Comparison of ENCODE assay signal across 8 cellular contexts in genomic region chr1:117001254-117001927, GRCh38. TPM values are rescaled to one million over a fixed set of nuclear protein-coding genes. Genes with fewer than 3 reads are reported as not detected.
DNase-seq lines count a peak whose midpoint lies in the region; ATAC-seq and TF ChIP-seq lines count a peak whose summit lies in the region.

A gene with protein sequence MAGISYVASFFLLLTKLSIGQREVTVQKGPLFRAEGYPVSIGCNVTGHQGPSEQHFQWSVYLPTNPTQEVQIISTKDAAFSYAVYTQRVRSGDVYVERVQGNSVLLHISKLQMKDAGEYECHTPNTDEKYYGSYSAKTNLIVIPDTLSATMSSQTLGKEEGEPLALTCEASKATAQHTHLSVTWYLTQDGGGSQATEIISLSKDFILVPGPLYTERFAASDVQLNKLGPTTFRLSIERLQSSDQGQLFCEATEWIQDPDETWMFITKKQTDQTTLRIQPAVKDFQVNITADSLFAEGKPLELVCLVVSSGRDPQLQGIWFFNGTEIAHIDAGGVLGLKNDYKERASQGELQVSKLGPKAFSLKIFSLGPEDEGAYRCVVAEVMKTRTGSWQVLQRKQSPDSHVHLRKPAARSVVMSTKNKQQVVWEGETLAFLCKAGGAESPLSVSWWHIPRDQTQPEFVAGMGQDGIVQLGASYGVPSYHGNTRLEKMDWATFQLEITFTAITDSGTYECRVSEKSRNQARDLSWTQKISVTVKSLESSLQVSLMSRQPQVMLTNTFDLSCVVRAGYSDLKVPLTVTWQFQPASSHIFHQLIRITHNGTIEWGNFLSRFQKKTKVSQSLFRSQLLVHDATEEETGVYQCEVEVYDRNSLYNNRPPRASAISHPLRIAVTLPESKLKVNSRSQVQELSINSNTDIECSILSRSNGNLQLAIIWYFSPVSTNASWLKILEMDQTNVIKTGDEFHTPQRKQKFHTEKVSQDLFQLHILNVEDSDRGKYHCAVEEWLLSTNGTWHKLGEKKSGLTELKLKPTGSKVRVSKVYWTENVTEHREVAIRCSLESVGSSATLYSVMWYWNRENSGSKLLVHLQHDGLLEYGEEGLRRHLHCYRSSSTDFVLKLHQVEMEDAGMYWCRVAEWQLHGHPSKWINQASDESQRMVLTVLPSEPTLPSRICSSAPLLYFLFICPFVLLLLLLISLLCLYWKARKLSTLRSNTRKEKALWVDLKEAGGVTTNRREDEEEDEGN (plus strand): TSS chr1:117001760. CDS start chr1:117001818, 58 bp downstream.

- ATAC-seq in HG03095 (IDR thresholded peaks at IDR 0.05; ENCODE audit: unreplicated experiment) (peak; percentile 92), right cardiac atrium (no peak)
- peak; percentile 81 for ATAC-seq in activated CD8-positive, alpha-beta T cell treated with anti-CD3 and anti-CD28 coated beads, Interleukin-2, amount 10 ng/mL, durations not matched to agents 7 days and 5 days

- peak within 1 kb of the TSS; percentile 91 for H3K27ac Mint-ChIP-seq in activated CD8-positive, alpha-beta T cell treated with anti-CD3 and anti-CD28 coated beads, Interleukin-2, amount 10 ng/mL, durations not matched to agents 7 days and 5 days

- no peaks in the 10 kb centered on the region for H3K27me3 ChIP-seq in right cardiac atrium (ENCODE audit: control insufficient read depth, insufficient read depth)

- no peaks in the 10 kb centered on the region for H3K4me1 ChIP-seq in right cardiac atrium (ENCODE audit: control insufficient read depth, insufficient read depth, low read length)

- H3K27me3 Mint-ChIP-seq in activated CD8-positive, alpha-beta T cell treated with anti-CD3 and anti-CD28 coated beads, Interleukin-2, amount 10 ng/mL, durations not matched to agents 7 days and 5 days (ENCODE audit: low read depth), result no peaks in the 10 kb centered on the region

- POLR2A ChIA-PET in activated CD8-positive, alpha-beta T cell treated with anti-CD3 and anti-CD28 coated beads, Interleukin-2, amount 10 ng/mL, durations not matched to agents 7 days and 5 days (lab: Charles Lee), result interaction anchor here (0.6 to 2.3 kb wide), 11 partner anchors 14 to 239 kb away, joined by 3 to 13 read pairs (median 3); partner anchors contain the start of gene TTF2

- H3K9me3 ChIP-seq in right cardiac atrium (ENCODE audit: control insufficient read depth, low read length), result no peaks in the 10 kb centered on the region

- H3K4me1 Mint-ChIP-seq in activated CD8-positive, alpha-beta T cell treated with anti-CD3 and anti-CD28 coated beads, Interleukin-2, amount 10 ng/mL, durations not matched to agents 7 days and 5 days (ENCODE audit: low read depth), result peaks cover 60% of the 10 kb centered on the region

- H3K9me3 Mint-ChIP-seq in activated CD8-positive, alpha-beta T cell treated with anti-CD3 and anti-CD28 coated beads, Interleukin-2, amount 10 ng/mL, durations not matched to agents 7 days and 5 days (ENCODE audit: insufficient read depth), result no peaks in the 10 kb centered on the region

- DNase-seq in stimulated activated CD4-positive, alpha-beta T cell treated with anti-CD3 and anti-CD28 coated beads, Interleukin-15, amount 100 ng/mL, for 24 hours, result peak; percentile 46
- DNase-seq in stimulated activated CD4-positive, alpha-beta T cell treated with anti-CD3 and anti-CD28 coated beads, Interleukin-4, amount 100 ng/mL, for 1 hour, result no peak
- peak; percentile 51 for DNase-seq in activated CD8-positive, alpha-beta T cell treated with anti-CD3 and anti-CD28 coated beads, Interleukin-2, amount 10 ng/mL, durations not matched to agents 7 days and 5 days
- DNase-seq in erythroblast (lab: John Stamatoyannopoulos, UW) (no peak), cerebellar cortex (ENCODE audit: low spot score) (no peak), right cardiac atrium (no peak), NCI-H128 (lab: John Stamatoyannopoulos, UW; ENCODE audit: unreplicated experiment) (no peak)

- no peak for TF ChIP-seq POLR2A in erythroblast (IDR thresholded peaks at IDR 0.05; ENCODE audit: low read length)

- WGBS in right cardiac atrium, result 85% methylated on average over 3 of the region's 3 CpGs

- H3K4me3 Mint-ChIP-seq in activated CD8-positive, alpha-beta T cell treated with anti-CD3 and anti-CD28 coated beads, Interleukin-2, amount 10 ng/mL, durations not matched to agents 7 days and 5 days, result peak within 1 kb of the TSS; percentile 70

- no peak within 1 kb of the TSS for H3K27ac ChIP-seq in right cardiac atrium (ENCODE audit: low read length)

- intact Hi-C loops in right cardiac atrium (cut with DNase I), result no loop called here

- H3K4me3 ChIP-seq in right cardiac atrium (ENCODE audit: low read length), result no peak within 1 kb of the TSS

- peaks cover 18% of the 10 kb centered on the region for H3K36me3 Mint-ChIP-seq in activated CD8-positive, alpha-beta T cell treated with anti-CD3 and anti-CD28 coated beads, Interleukin-2, amount 10 ng/mL, durations not matched to agents 7 days and 5 days (ENCODE audit: low read depth)

- CTCF ChIA-PET in activated CD8-positive, alpha-beta T cell treated with anti-CD3 and anti-CD28 coated beads, Interleukin-2, amount 10 ng/mL, durations not matched to agents 7 days and 5 days (lab: Charles Lee), result interaction anchor here (0.8 to 3.1 kb wide), 7 partner anchors 8 to 196 kb away, joined by 3 to 21 read pairs (median 3); no protein-coding TSS in a partner anchor

RNA-seq across cellular contexts. Expression of the gene that starts here (rescaled TPM):
- 10 to 100 TPM; 28.6 to 34.4 TPM for total RNA-seq in activated CD8-positive, alpha-beta T cell treated with anti-CD3 and anti-CD28 coated beads, Interleukin-2, amount 10 ng/mL, durations not matched to agents 7 days and 5 days
- 1 to 10 TPM in 3 of 4 donors, under 1 TPM in 1; 0.80 to 3.1 (median 1.4) TPM for total RNA-seq in right cardiac atrium
- 0.48 TPM for polyA plus RNA-seq in right cardiac atrium

Comparison
In these comparisons a context has a peak if more than half of its experiments do, and no peak if none do; other contexts are left out.
1. RNA of the gene that starts here (total RNA-seq): 28.6 to 34.4 TPM in activated CD8-positive, alpha-beta T cell treated with anti-CD3 and anti-CD28 coated beads, Interleukin-2, amount 10 ng/mL, durations not matched to agents 7 days and 5 days; 0.80 to 3.1 TPM in right cardiac atrium; every median in the first group is over 4 times any median in the second.
2. DNase-seq: peak in stimulated activated CD4-positive, alpha-beta T cell treated with anti-CD3 and anti-CD28 coated beads, Interleukin-15, amount 100 ng/mL, for 24 hours (single experiment) and activated CD8-positive, alpha-beta T cell treated with anti-CD3 and anti-CD28 coated beads, Interleukin-2, amount 10 ng/mL, durations not matched to agents 7 days and 5 days (single experiment); none in stimulated activated CD4-positive, alpha-beta T cell treated with anti-CD3 and anti-CD28 coated beads, Interleukin-4, amount 100 ng/mL, for 1 hour (single experiment), erythroblast (0 of 2), cerebellar cortex (single experiment), right cardiac atrium (0 of 3) and NCI-H128 (single experiment).
3. ATAC-seq: peak in HG03095 (single experiment) and activated CD8-positive, alpha-beta T cell treated with anti-CD3 and anti-CD28 coated beads, Interleukin-2, amount 10 ng/mL, durations not matched to agents 7 days and 5 days (single experiment); none in right cardiac atrium (0 of 2).